27 cellular contexts compared by ENCODE assay signal in genomic region chr10:49619613-49620012, GRCh38. TPM values are rescaled to one million over a fixed set of nuclear protein-coding genes. Genes with fewer than 3 reads are reported as not detected.
DNase-seq lines count a peak whose midpoint lies in the region; ATAC-seq, FAIRE-seq and TF ChIP-seq lines count a peak whose summit lies in the region.
"Had no signal": no experiment of that assay in that cellular context is flagged by ENCODE, and none has a peak within 500 bp of the region (broad histone marks: within the 10 kb centered on the region; RNA-seq: fewer than 3 reads in every experiment).

No MANE protein-coding gene starts in this region.

- peaks cover 6% of the 10 kb centered on the region; the same call in 1 of the 2 replicates for H4K20me1 ChIP-seq in K562 (replicated peaks; ENCODE audit: control insufficient read depth, insufficient read depth, low read length)

- no peaks in the 10 kb centered on the region for H3K36me3 ChIP-seq in K562 (ENCODE audit: control insufficient read depth, insufficient read depth, low read length)
- no peaks in the 10 kb centered on the region for H3K36me3 ChIP-seq in colonic mucosa
- no peaks in the 10 kb centered on the region for H3K36me3 ChIP-seq in vagina
- H3K36me3 ChIP-seq: left ventricle myocardium inferior, neutrophil, uterus had no signal

- FAIRE-seq in K562 (lab: Jason Lieb, UNC) = no peak
- FAIRE-seq: endometrium had no signal

- 0% methylated on average over 10 of the region's 10 CpGs for WGBS in K562 (ENCODE audit: insufficient coverage, low coverage, missing lambda C conversion rate)

- no peak for TF ChIP-seq CTCF in natural killer cell (IDR thresholded peaks at IDR 0.05)
- peak; percentile 27 to 39 (median 36); a peak in 3 of 6 replicates for TF ChIP-seq CTCF in K562 (IDR thresholded peaks at IDR 0.05 in 2 of 3, conservative IDR thresholded peaks at IDR 0.05 in 1 of 3; ENCODE audit: insufficient read depth in 2 of 3, low read depth in 1 of 3, low read length in 3 of 3)
- TF ChIP-seq CTCF in colonic mucosa (IDR thresholded peaks at IDR 0.05) = no peak
- TF ChIP-seq CTCF in vagina (IDR thresholded peaks at IDR 0.05) = no peak

- in situ Hi-C loops in K562 (cut with MboI) = no loop called here

- no peak overlapping the region for H3K4me2 ChIP-seq in K562 (ENCODE audit: insufficient read depth, low read length)

- no peaks in the 10 kb centered on the region for H3K9me3 Mint-ChIP-seq in natural killer cell treated with Interleukin-12 subunit alpha and Interleukin-12 subunit beta and Interleukin-15 and Interleukin-18, amount 100 ng/mL, for 72 hours
- no peaks in the 10 kb centered on the region for H3K9me3 Mint-ChIP-seq in natural killer cell
- H3K9me3 Mint-ChIP-seq: activated naive CD8-positive, alpha-beta T cell treated with anti-CD3 and anti-CD28 coated beads for 36 hours; CD4-positive, CD25-positive, alpha-beta regulatory T cell had no signal

- H3K27ac ChIP-seq in K562 (ENCODE audit: extremely low read depth, low read depth, low read length) = no peak overlapping the region
- no peak overlapping the region for H3K27ac ChIP-seq in colonic mucosa
- no peak overlapping the region for H3K27ac ChIP-seq in vagina
- H3K27ac ChIP-seq: coronary artery, left ventricle myocardium inferior, neutrophil, uterus had no signal

- TF ChIP-seq EP300 in K562 (IDR thresholded peaks at IDR 0.05; ENCODE audit: low read length) = no peak

- H3K9me3 ChIP-seq in K562 (replicated peaks; ENCODE audit: control insufficient read depth, insufficient read depth, low read depth, low read length) (no peaks in the 10 kb centered on the region), colonic mucosa (no peaks in the 10 kb centered on the region), vagina (no peaks in the 10 kb centered on the region)
- H3K9me3 ChIP-seq: left ventricle myocardium inferior, neutrophil, uterus had no signal

- H3K9me1 ChIP-seq in K562 (ENCODE audit: control insufficient read depth, insufficient read depth, low read length) = no peaks in the 10 kb centered on the region

- H3K27ac Mint-ChIP-seq in natural killer cell treated with Interleukin-12 subunit alpha and Interleukin-12 subunit beta and Interleukin-15 and Interleukin-18, amount 100 ng/mL, for 72 hours = no peak overlapping the region
- no peak overlapping the region for H3K27ac Mint-ChIP-seq in natural killer cell
- H3K27ac Mint-ChIP-seq: activated CD4-positive, alpha-beta T cell treated with anti-CD3 and anti-CD28 coated beads for 36 hours; activated naive CD8-positive, alpha-beta T cell treated with anti-CD3 and anti-CD28 coated beads for 36 hours; IgD-negative memory B cell had no signal

- TF ChIP-seq POLR2A in K562 (conservative IDR thresholded peaks at IDR 0.05) (no peak), vagina (IDR thresholded peaks at IDR 0.05) (no peak)

- peaks cover 13 to 46% of the 10 kb centered on the region in 2 experiments for H3K27me3 ChIP-seq in K562 (ENCODE audit: control insufficient read depth in 2 of 2, insufficient read depth in 2 of 2, low read length in 2 of 2)
- H3K27me3 ChIP-seq in colonic mucosa = peaks cover under 1% of the 10 kb centered on the region
- no peaks in the 10 kb centered on the region for H3K27me3 ChIP-seq in vagina

- POLR2A ChIA-PET in K562 (lab: Yijun Ruan, JAX) = interaction anchor here (0.5 kb wide), 1 partner anchor 148 kb away, joined by 4 read pairs; no protein-coding TSS in a partner anchor

- BruUV-seq in K562 (replicated peaks; lab: Mats Ljungman, UMichigan) = no TSS peak

- H3K4me1 ChIP-seq in K562 (replicated peaks in 1 of 2; ENCODE audit: control insufficient read depth in 2 of 2, insufficient read depth in 2 of 2, low read length in 2 of 2) (peaks cover 0 to 3% of the 10 kb centered on the region in 2 experiments; a peak in 1 of 5 replicates), colonic mucosa (no peaks in the 10 kb centered on the region), vagina (no peaks in the 10 kb centered on the region)
- H3K4me1 ChIP-seq: left ventricle myocardium inferior, uterus had no signal

- intact Hi-C loops in natural killer cell (cut with micrococcal nuclease) (no loop called here), K562 (cut with micrococcal nuclease) (no loop called here), colonic mucosa (cut with DNase I) (no loop called here), vagina (cut with DNase I) (no loop called here)

- peak; percentile 53 for DNase-seq in natural killer cell treated with Interleukin-12 subunit alpha and Interleukin-12 subunit beta and Interleukin-15 and Interleukin-18, amount 100 ng/mL, for 72 hours (ENCODE audit: low spot score)
- no peak for DNase-seq in natural killer cell
- peak in 2 of 4 experiments; percentile 27 to 31 for DNase-seq in K562 (ENCODE audit: extremely low read depth in 1 of 4, low spot score in 3 of 4)
- DNase-seq in mesenteric fat pad (ENCODE audit: low spot score) = peak; percentile 74
- DNase-seq in colonic mucosa = no peak
- DNase-seq in vagina (ENCODE audit: extremely low spot score in 2 of 2) = no peak
- no peak for DNase-seq in midbrain (lab: John Stamatoyannopoulos, UW)
- DNase-seq: activated CD4-positive, alpha-beta T cell treated with anti-CD3 and anti-CD28 coated beads for 36 hours; activated naive CD8-positive, alpha-beta T cell treated with anti-CD3 and anti-CD28 coated beads for 36 hours; CD4-positive, CD25-positive, alpha-beta regulatory T cell; DMS153; left ventricle myocardium inferior; NCI-H1436; NCI-H69; Right ventricle myocardium superior; stimulated activated CD8-positive, alpha-beta memory T cell treated with anti-CD3 and anti-CD28 coated beads, Interleukin-4, amount 100 ng/mL, for 48 hours; substantia nigra; uterus had no signal

- no peaks in the 10 kb centered on the region for H3K36me3 Mint-ChIP-seq in natural killer cell treated with Interleukin-12 subunit alpha and Interleukin-12 subunit beta and Interleukin-15 and Interleukin-18, amount 100 ng/mL, for 72 hours
- H3K36me3 Mint-ChIP-seq in natural killer cell = no peaks in the 10 kb centered on the region
- H3K36me3 Mint-ChIP-seq: activated naive CD8-positive, alpha-beta T cell treated with anti-CD3 and anti-CD28 coated beads for 36 hours; brain; CD4-positive, CD25-positive, alpha-beta regulatory T cell; IgD-negative memory B cell had no signal

- H2AFZ ChIP-seq in K562 (ENCODE audit: low read depth, low read length) = no peak overlapping the region

- peaks cover 0 to 3% of the 10 kb centered on the region in 2 donors for H3K4me1 Mint-ChIP-seq in natural killer cell treated with Interleukin-12 subunit alpha and Interleukin-12 subunit beta and Interleukin-15 and Interleukin-18, amount 100 ng/mL, for 72 hours (ENCODE audit: low read depth in 2 of 2)
- H3K4me1 Mint-ChIP-seq in natural killer cell = no peaks in the 10 kb centered on the region

- no peak overlapping the region for H3K4me3 Mint-ChIP-seq in natural killer cell treated with Interleukin-12 subunit alpha and Interleukin-12 subunit beta and Interleukin-15 and Interleukin-18, amount 100 ng/mL, for 72 hours
- no peak overlapping the region for H3K4me3 Mint-ChIP-seq in natural killer cell
- H3K4me3 Mint-ChIP-seq: activated CD4-positive, alpha-beta T cell treated with anti-CD3 and anti-CD28 coated beads for 36 hours; activated naive CD8-positive, alpha-beta T cell treated with anti-CD3 and anti-CD28 coated beads for 36 hours; brain; CD4-positive, CD25-positive, alpha-beta regulatory T cell; IgD-negative memory B cell had no signal

- CTCF ChIA-PET in K562 (lab: Yijun Ruan, JAX; ENCODE audit: low intra/inter-chr PET ratio) = no interaction called here

- peaks cover 51 to 52% of the 10 kb centered on the region in 2 donors for H3K27me3 Mint-ChIP-seq in natural killer cell treated with Interleukin-12 subunit alpha and Interleukin-12 subunit beta and Interleukin-15 and Interleukin-18, amount 100 ng/mL, for 72 hours
- peaks cover 37 to 39% of the 10 kb centered on the region in 2 donors for H3K27me3 Mint-ChIP-seq in natural killer cell (ENCODE audit: low read depth in 2 of 2)

- ATAC-seq in natural killer cell treated with Interleukin-12 subunit alpha and Interleukin-12 subunit beta and Interleukin-15 and Interleukin-18, amount 100 ng/mL, for 72 hours = no peak
- no peak for ATAC-seq in natural killer cell
- ATAC-seq in K562 = peak; percentile 58
- no peak for ATAC-seq in GM21723 (IDR thresholded peaks at IDR 0.05; ENCODE audit: unreplicated experiment)
- ATAC-seq: activated CD4-positive, alpha-beta T cell treated with anti-CD3 and anti-CD28 coated beads for 36 hours had no signal

- TF ChIP-seq RAD21 in K562 (CRISPR knock-in tag; conservative IDR thresholded peaks at IDR 0.05 in 1 of 2, IDR thresholded peaks at IDR 0.05 in 1 of 2) = no peak

- no peaks in the 10 kb centered on the region for H3K79me2 ChIP-seq in K562 (ENCODE audit: control insufficient read depth, insufficient read depth, low read length)

- no peak overlapping the region for H3K4me3 ChIP-seq in K562
- H3K4me3 ChIP-seq in colonic mucosa = no peak overlapping the region
- H3K4me3 ChIP-seq in vagina = no peak overlapping the region
- H3K4me3 ChIP-seq: coronary artery, left ventricle myocardium inferior, uterus had no signal

- H3K9ac ChIP-seq in K562 (ENCODE audit: insufficient read depth in 1 of 2, low read depth in 2 of 2, low read length in 2 of 2) (no peak overlapping the region), colonic mucosa (ENCODE audit: low read depth in 2 of 2, low read length in 2 of 2) (no peak overlapping the region)

RNA-seq across cellular contexts. Expression of gene CHAT, which starts 5.8 kb away (rescaled TPM):
- not detected for total RNA-seq in natural killer cell treated with Interleukin-12 subunit alpha and Interleukin-12 subunit beta and Interleukin-15 and Interleukin-18, amount 100 ng/mL, for 72 hours
- not detected for total RNA-seq in natural killer cell
- not detected in 2 replicates for total RNA-seq in K562 (2011; cell fraction: chromatin; rRNA removed; ENCODE audit: low replicate concordance)
- not detected in 2 replicates for total RNA-seq in K562 (2011; cell fraction: nucleolus; rRNA removed)
- total RNA-seq in K562 (2011; cell fraction: nucleoplasm; rRNA removed) = not detected in 2 replicates
- total RNA-seq in K562 (2014; rRNA removed) = not detected in 2 replicates
- total RNA-seq in K562 (2014; rRNA removed; fragmentation: Illumina TruSeq; extraction: Trizol) = not detected in 2 replicates
- total RNA-seq in K562 (2015; rRNA removed; fragmentation: Illumina TruSeq; extraction: Trizol) = not detected in 2 replicates
- not detected in 2 replicates for total RNA-seq in K562 (2021)
- not detected in 2 replicates for polyA plus RNA-seq in K562 (2011; rRNA removed)
- polyA plus RNA-seq in K562 (2011; cell fraction: cytosol; rRNA removed) = not detected in 2 replicates
- polyA plus RNA-seq in K562 (2011; cell fraction: nucleus; rRNA removed) = not detected in 2 replicates
- not detected in 2 replicates for polyA plus RNA-seq in K562 (2012)
- not detected in 2 replicates for polyA plus RNA-seq in K562 (2014; fragmentation: Illumina TruSeq; extraction: Trizol)
- not detected for polyA plus RNA-seq in K562 (2014; fragmentation: Nextera tagmentation; extraction: Ambion mirVana)
- not detected in 2 replicates for polyA plus RNA-seq in K562 (2014; rRNA removed)
- not detected in 2 replicates for polyA minus RNA-seq in K562 (2011; rRNA and poly(A)+ RNA removed)
- polyA minus RNA-seq in K562 (2011; cell fraction: cytosol; rRNA and poly(A)+ RNA removed) = not detected in 2 replicates
- not detected in 2 replicates for polyA minus RNA-seq in K562 (2011; cell fraction: nucleus; rRNA and poly(A)+ RNA removed)
- total RNA-seq in mesenteric fat pad = not detected
- 1 to 10 TPM in 1 of 2 donors, under 1 TPM in 1; 0.16 to 1.2 TPM for total RNA-seq in colonic mucosa
- total RNA-seq in vagina = not detected
- total RNA-seq: activated CD4-positive, alpha-beta T cell treated with anti-CD3 and anti-CD28 coated beads for 36 hours; activated naive CD8-positive, alpha-beta T cell treated with anti-CD3 and anti-CD28 coated beads for 36 hours; CD4-positive, CD25-positive, alpha-beta regulatory T cell; left ventricle myocardium inferior; MCF 10A; Right ventricle myocardium superior; uterus had no signal
- polyA plus RNA-seq: AG04450; CD4-positive, CD25-positive, alpha-beta regulatory T cell; IgD-negative memory B cell had no signal

RNA-seq across cellular contexts. Expression of gene SLC18A3, which starts 9.5 kb away (rescaled TPM):
- total RNA-seq in natural killer cell treated with Interleukin-12 subunit alpha and Interleukin-12 subunit beta and Interleukin-15 and Interleukin-18, amount 100 ng/mL, for 72 hours = not detected
- total RNA-seq in natural killer cell (not detected), K562 (2014; rRNA removed) (not detected in 2 replicates), K562 (2014; rRNA removed; fragmentation: Illumina TruSeq; extraction: Trizol) (not detected in 2 replicates), K562 (2015; rRNA removed; fragmentation: Illumina TruSeq; extraction: Trizol) (not detected in 2 replicates), K562 (2021) (not detected in 2 replicates), mesenteric fat pad (not detected), colonic mucosa (under 1 TPM in 1 of 2 donors, not detected in 1; 0.42 TPM), vagina (0.49 TPM)
- not detected in 2 replicates for total RNA-seq in K562 (2011; cell fraction: chromatin; rRNA removed; ENCODE audit: low replicate concordance)
- total RNA-seq in K562 (2011; cell fraction: nucleolus; rRNA removed) = not detected in 2 replicates
- total RNA-seq in K562 (2011; cell fraction: nucleoplasm; rRNA removed) = not detected in 2 replicates
- polyA plus RNA-seq in K562 (2011; rRNA removed) (not detected in 2 replicates), K562 (2014; fragmentation: Illumina TruSeq; extraction: Trizol) (not detected in 2 replicates), K562 (2014; fragmentation: Nextera tagmentation; extraction: Ambion mirVana) (not detected), K562 (2014; rRNA removed) (not detected in 2 replicates)
- polyA plus RNA-seq in K562 (2011; cell fraction: cytosol; rRNA removed) = not detected in 2 replicates
- polyA plus RNA-seq in K562 (2011; cell fraction: nucleus; rRNA removed) = not detected in 2 replicates
- not detected in 2 replicates for polyA plus RNA-seq in K562 (2012)
- polyA minus RNA-seq in K562 (2011; rRNA and poly(A)+ RNA removed) = not detected in 2 replicates
- polyA minus RNA-seq in K562 (2011; cell fraction: cytosol; rRNA and poly(A)+ RNA removed) = not detected in 2 replicates
- polyA minus RNA-seq in K562 (2011; cell fraction: nucleus; rRNA and poly(A)+ RNA removed) = not detected in 2 replicates
- total RNA-seq: activated CD4-positive, alpha-beta T cell treated with anti-CD3 and anti-CD28 coated beads for 36 hours; activated naive CD8-positive, alpha-beta T cell treated with anti-CD3 and anti-CD28 coated beads for 36 hours; CD4-positive, CD25-positive, alpha-beta regulatory T cell; left ventricle myocardium inferior; MCF 10A; Right ventricle myocardium superior had no signal
- polyA plus RNA-seq: AG04450; CD4-positive, CD25-positive, alpha-beta regulatory T cell; IgD-negative memory B cell had no signal

RNA-seq across cellular contexts. Expression of gene C10orf53, which starts 59.8 kb away (rescaled TPM):
- total RNA-seq in natural killer cell treated with Interleukin-12 subunit alpha and Interleukin-12 subunit beta and Interleukin-15 and Interleukin-18, amount 100 ng/mL, for 72 hours = not detected
- total RNA-seq in natural killer cell (not detected), K562 (2014; rRNA removed) (not detected in 2 replicates), K562 (2014; rRNA removed; fragmentation: Illumina TruSeq; extraction: Trizol) (not detected in 2 replicates), K562 (2015; rRNA removed; fragmentation: Illumina TruSeq; extraction: Trizol) (not detected in 2 replicates), K562 (2021) (not detected in 2 replicates), mesenteric fat pad (not detected), colonic mucosa (not detected), vagina (not detected)
- not detected in 2 replicates for total RNA-seq in K562 (2011; cell fraction: chromatin; rRNA removed; ENCODE audit: low replicate concordance)
- total RNA-seq in K562 (2011; cell fraction: nucleolus; rRNA removed) = not detected in 2 replicates
- total RNA-seq in K562 (2011; cell fraction: nucleoplasm; rRNA removed) = not detected in 2 replicates
- polyA plus RNA-seq in K562 (2011; rRNA removed) (not detected in 2 replicates), K562 (2014; fragmentation: Illumina TruSeq; extraction: Trizol) (not detected in 2 replicates), K562 (2014; fragmentation: Nextera tagmentation; extraction: Ambion mirVana) (not detected), K562 (2014; rRNA removed) (not detected in 2 replicates)
- not detected in 2 replicates for polyA plus RNA-seq in K562 (2011; cell fraction: cytosol; rRNA removed)
- polyA plus RNA-seq in K562 (2011; cell fraction: nucleus; rRNA removed) = not detected in 2 replicates
- polyA plus RNA-seq in K562 (2012) = not detected in 2 replicates
- polyA minus RNA-seq in K562 (2011; rRNA and poly(A)+ RNA removed) = not detected in 2 replicates
- polyA minus RNA-seq in K562 (2011; cell fraction: cytosol; rRNA and poly(A)+ RNA removed) = not detected in 2 replicates
- not detected in 2 replicates for polyA minus RNA-seq in K562 (2011; cell fraction: nucleus; rRNA and poly(A)+ RNA removed)
- total RNA-seq: activated CD4-positive, alpha-beta T cell treated with anti-CD3 and anti-CD28 coated beads for 36 hours; activated naive CD8-positive, alpha-beta T cell treated with anti-CD3 and anti-CD28 coated beads for 36 hours; CD4-positive, CD25-positive, alpha-beta regulatory T cell; left ventricle myocardium inferior; MCF 10A; mucosa of gallbladder; Right ventricle myocardium superior; uterus had no signal
- polyA plus RNA-seq: AG04450; CD4-positive, CD25-positive, alpha-beta regulatory T cell; IgD-negative memory B cell had no signal

Comparison
In these comparisons a context has a peak if more than half of its experiments do, and no peak if none do; other contexts are left out.
1. DNase-seq: peak in natural killer cell treated with Interleukin-12 subunit alpha and Interleukin-12 subunit beta and Interleukin-15 and Interleukin-18, amount 100 ng/mL, for 72 hours (single experiment) and mesenteric fat pad (single experiment); none in natural killer cell (single experiment), colonic mucosa (single experiment), vagina (0 of 2) and midbrain (single experiment).
2. CTCF ChIP-seq: peak in K562 (3 of 3); none in natural killer cell (single experiment), colonic mucosa (single experiment) and vagina (0 of 3).